22 cellular contexts compared by ENCODE assay signal in the genomic region with DNA sequence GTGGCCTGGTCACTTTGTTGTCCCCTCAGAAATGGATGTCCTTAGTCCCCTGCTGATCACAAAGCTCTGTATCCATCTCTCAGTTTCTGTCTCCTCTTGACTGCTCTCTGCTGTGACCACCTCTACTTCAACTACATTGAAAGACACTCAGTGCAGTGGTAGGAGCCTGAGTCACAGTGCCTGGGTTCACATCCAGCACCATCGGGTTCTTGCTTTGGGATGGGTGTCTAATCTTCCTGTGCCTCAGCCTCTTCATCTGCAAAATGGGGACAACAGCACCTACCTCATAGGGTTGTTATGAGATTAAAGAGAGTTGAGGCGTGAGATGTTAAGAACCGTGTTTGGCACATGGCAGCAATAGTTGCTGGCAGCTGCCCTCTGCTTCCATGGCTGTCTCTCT.
"Had no signal": no experiment of that assay in that cellular context is flagged by ENCODE, and none has a peak within 500 bp of the region (broad histone marks: within the 10 kb centered on the region; RNA-seq: fewer than 3 reads in every experiment).

No MANE protein-coding gene starts in this region.

- H3K27me3 ChIP-seq: uterus had no signal

- DNase-seq: effector memory CD8-positive, alpha-beta T cell; esophagus squamous epithelium; head of caudate nucleus; hippocampal formation; left colon; mesendoderm; naive B cell; occipital lobe; retina; stimulated activated CD4-positive, alpha-beta T cell treated with anti-CD3 and anti-CD28 coated beads, Interleukin-2, amount 100 ng/mL, for 24 hours; stimulated activated CD4-positive, alpha-beta T cell treated with anti-CD3 and anti-CD28 coated beads, Interleukin-4, amount 100 ng/mL, for 4 hours; stimulated activated naive B cell treated with anti-CD40 and anti-IgM and Interleukin-4, amounts not matched to agents 10 μg/mL and 1 μg/mL and 100 μg/mL, for 72 hours; stimulated activated naive CD8-positive, alpha-beta T cell treated with anti-CD3 and anti-CD28 coated beads, Interleukin-15, amount 100 ng/mL, for 72 hours; substantia nigra; trophoblast cell; uterus had no signal

- ATAC-seq: effector memory CD8-positive, alpha-beta T cell; left colon; stimulated activated naive B cell treated with anti-CD40 and anti-IgM and Interleukin-4, amounts not matched to agents 10 μg/mL and 1 μg/mL and 100 μg/mL, for 72 hours; stimulated activated naive CD8-positive, alpha-beta T cell treated with anti-CD3 and anti-CD28 coated beads, Interleukin-15, amount 100 ng/mL, for 72 hours had no signal

- H3K27me3 Mint-ChIP-seq: stimulated activated naive CD8-positive, alpha-beta T cell treated with anti-CD3 and anti-CD28 coated beads, Interleukin-15, amount 100 ng/mL, for 72 hours had no signal

- H3K36me3 ChIP-seq: esophagus squamous epithelium, uterus had no signal

- H3K27ac ChIP-seq: epithelial cell of prostate had no signal

- H3K9me3 ChIP-seq: esophagus squamous epithelium, psoas muscle, uterus had no signal

- H3K4me3 Mint-ChIP-seq: dendritic cell treated with granulocyte-macrophage colony-stimulating factor and Interleukin-4, amounts not matched to agents 40 ng/mL and 50 ng/mL, for 4 days; nephron; stimulated activated naive B cell treated with anti-CD40 and anti-IgM and Interleukin-4, amounts not matched to agents 10 μg/mL and 1 μg/mL and 100 μg/mL, for 72 hours; stimulated activated naive CD8-positive, alpha-beta T cell treated with anti-CD3 and anti-CD28 coated beads, Interleukin-15, amount 100 ng/mL, for 72 hours had no signal

- H3K27ac Mint-ChIP-seq: dendritic cell treated with granulocyte-macrophage colony-stimulating factor and Interleukin-4, amounts not matched to agents 40 ng/mL and 50 ng/mL, for 4 days; nephron; stimulated activated naive B cell treated with anti-CD40 and anti-IgM and Interleukin-4, amounts not matched to agents 10 μg/mL and 1 μg/mL and 100 μg/mL, for 72 hours had no signal

- H3K4me3 ChIP-seq: esophagus squamous epithelium, psoas muscle, skin epidermis, uterus had no signal

- H3K36me3 Mint-ChIP-seq: naive B cell had no signal

- H3K9me3 Mint-ChIP-seq: dendritic cell treated with granulocyte-macrophage colony-stimulating factor and Interleukin-4, amounts not matched to agents 40 ng/mL and 50 ng/mL, for 4 days; effector memory CD8-positive, alpha-beta T cell; naive B cell; nephron; stimulated activated naive B cell treated with anti-CD40 and anti-IgM and Interleukin-4, amounts not matched to agents 10 μg/mL and 1 μg/mL and 100 μg/mL, for 72 hours; stimulated activated naive CD8-positive, alpha-beta T cell treated with anti-CD3 and anti-CD28 coated beads, Interleukin-15, amount 100 ng/mL, for 72 hours had no signal

- FAIRE-seq: colon had no signal

- H3K4me1 Mint-ChIP-seq: stimulated activated naive B cell treated with anti-CD40 and anti-IgM and Interleukin-4, amounts not matched to agents 10 μg/mL and 1 μg/mL and 100 μg/mL, for 72 hours; stimulated activated naive CD8-positive, alpha-beta T cell treated with anti-CD3 and anti-CD28 coated beads, Interleukin-15, amount 100 ng/mL, for 72 hours had no signal
